In genomic region chr16:89764711-89765201, GRCh38 we compare ENCODE assay signal across 1 cellular context.
TF ChIP-seq lines count a peak whose summit lies in the region.

No MANE protein-coding gene starts in this region.

TF ChIP-seq in GM12878, 131 proteins besides CTCF, POLR2A, EP300 and RAD21 (continued from another document and continues in another):
- TF ChIP-seq CUX1 (IDR thresholded peaks at IDR 0.05; ENCODE audit: insufficient replicate concordance, low read depth, low read length), result no peak
- no peak for TF ChIP-seq RFX5 (IDR thresholded peaks at IDR 0.05; ENCODE audit: low read depth, low read length)
- TF ChIP-seq MEF2A (IDR thresholded peaks at IDR 0.05; ENCODE audit: insufficient read depth, low read depth, low read length), result peak; percentile 66; the same call in 1 of the 2 replicates
- no peak for TF ChIP-seq TCF7 (IDR thresholded peaks at IDR 0.05; ENCODE audit: borderline replicate concordance)
- TF ChIP-seq, protein P1, sequence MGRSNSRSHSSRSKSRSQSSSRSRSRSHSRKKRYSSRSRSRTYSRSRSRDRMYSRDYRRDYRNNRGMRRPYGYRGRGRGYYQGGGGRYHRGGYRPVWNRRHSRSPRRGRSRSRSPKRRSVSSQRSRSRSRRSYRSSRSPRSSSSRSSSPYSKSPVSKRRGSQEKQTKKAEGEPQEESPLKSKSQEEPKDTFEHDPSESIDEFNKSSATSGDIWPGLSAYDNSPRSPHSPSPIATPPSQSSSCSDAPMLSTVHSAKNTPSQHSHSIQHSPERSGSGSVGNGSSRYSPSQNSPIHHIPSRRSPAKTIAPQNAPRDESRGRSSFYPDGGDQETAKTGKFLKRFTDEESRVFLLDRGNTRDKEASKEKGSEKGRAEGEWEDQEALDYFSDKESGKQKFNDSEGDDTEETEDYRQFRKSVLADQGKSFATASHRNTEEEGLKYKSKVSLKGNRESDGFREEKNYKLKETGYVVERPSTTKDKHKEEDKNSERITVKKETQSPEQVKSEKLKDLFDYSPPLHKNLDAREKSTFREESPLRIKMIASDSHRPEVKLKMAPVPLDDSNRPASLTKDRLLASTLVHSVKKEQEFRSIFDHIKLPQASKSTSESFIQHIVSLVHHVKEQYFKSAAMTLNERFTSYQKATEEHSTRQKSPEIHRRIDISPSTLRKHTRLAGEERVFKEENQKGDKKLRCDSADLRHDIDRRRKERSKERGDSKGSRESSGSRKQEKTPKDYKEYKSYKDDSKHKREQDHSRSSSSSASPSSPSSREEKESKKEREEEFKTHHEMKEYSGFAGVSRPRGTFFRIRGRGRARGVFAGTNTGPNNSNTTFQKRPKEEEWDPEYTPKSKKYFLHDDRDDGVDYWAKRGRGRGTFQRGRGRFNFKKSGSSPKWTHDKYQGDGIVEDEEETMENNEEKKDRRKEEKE (IDR thresholded peaks at IDR 0.05), result no peak
- TF ChIP-seq ZSCAN29 (IDR thresholded peaks at IDR 0.05), result no peak
- peak; percentile 77; the same call in 1 of the 2 replicates for TF ChIP-seq MYB (IDR thresholded peaks at IDR 0.05; ENCODE audit: borderline replicate concordance, low read depth, low read length)
- TF ChIP-seq BCL3 (IDR thresholded peaks at IDR 0.05; ENCODE audit: borderline replicate concordance, insufficient read depth, low read depth, low read length, poor library complexity, severe bottlenecking), result peak; percentile 79
- TF ChIP-seq SREBF2 (IDR thresholded peaks at IDR 0.05; ENCODE audit: low read length), result no peak
- TF ChIP-seq, protein P2, sequence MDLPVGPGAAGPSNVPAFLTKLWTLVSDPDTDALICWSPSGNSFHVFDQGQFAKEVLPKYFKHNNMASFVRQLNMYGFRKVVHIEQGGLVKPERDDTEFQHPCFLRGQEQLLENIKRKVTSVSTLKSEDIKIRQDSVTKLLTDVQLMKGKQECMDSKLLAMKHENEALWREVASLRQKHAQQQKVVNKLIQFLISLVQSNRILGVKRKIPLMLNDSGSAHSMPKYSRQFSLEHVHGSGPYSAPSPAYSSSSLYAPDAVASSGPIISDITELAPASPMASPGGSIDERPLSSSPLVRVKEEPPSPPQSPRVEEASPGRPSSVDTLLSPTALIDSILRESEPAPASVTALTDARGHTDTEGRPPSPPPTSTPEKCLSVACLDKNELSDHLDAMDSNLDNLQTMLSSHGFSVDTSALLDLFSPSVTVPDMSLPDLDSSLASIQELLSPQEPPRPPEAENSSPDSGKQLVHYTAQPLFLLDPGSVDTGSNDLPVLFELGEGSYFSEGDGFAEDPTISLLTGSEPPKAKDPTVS (IDR thresholded peaks at IDR 0.05; ENCODE audit: low read depth, low read length), result 0 out of 2 replicates have a peak, but pooled peaks have one; percentile 15
- peak; percentile 60 for TF ChIP-seq FOXM1 (IDR thresholded peaks at IDR 0.05; ENCODE audit: low read depth, low read length)
- peak; percentile 82 for TF ChIP-seq LARP7 (IDR thresholded peaks at IDR 0.05)
- TF ChIP-seq WRNIP1 (IDR thresholded peaks at IDR 0.05; ENCODE audit: borderline replicate concordance, low read depth, low read length), result 0 out of 2 replicates have a peak, but pooled peaks have one; percentile 45
- TF ChIP-seq MYC (IDR thresholded peaks at IDR 0.05; ENCODE audit: insufficient read depth, insufficient read length, insufficient replicate concordance, low read length, severe bottlenecking), result no peak
- TF ChIP-seq STAT3 (IDR thresholded peaks at IDR 0.05; ENCODE audit: low read depth, low read length), result no peak
- TF ChIP-seq SP1 (IDR thresholded peaks at IDR 0.05; ENCODE audit: low read depth, low read length), result peak; percentile 7
- peak; percentile 99 for TF ChIP-seq DPF2 (IDR thresholded peaks at IDR 0.05)
- peak; percentile 71; the same call in 1 of the 2 replicates for TF ChIP-seq TCF12 (IDR thresholded peaks at IDR 0.05; ENCODE audit: low read depth, low read length)
- TF ChIP-seq PBX3 (IDR thresholded peaks at IDR 0.05; ENCODE audit: insufficient replicate concordance, low read depth, low read length), result no peak
- TF ChIP-seq, protein P3, sequence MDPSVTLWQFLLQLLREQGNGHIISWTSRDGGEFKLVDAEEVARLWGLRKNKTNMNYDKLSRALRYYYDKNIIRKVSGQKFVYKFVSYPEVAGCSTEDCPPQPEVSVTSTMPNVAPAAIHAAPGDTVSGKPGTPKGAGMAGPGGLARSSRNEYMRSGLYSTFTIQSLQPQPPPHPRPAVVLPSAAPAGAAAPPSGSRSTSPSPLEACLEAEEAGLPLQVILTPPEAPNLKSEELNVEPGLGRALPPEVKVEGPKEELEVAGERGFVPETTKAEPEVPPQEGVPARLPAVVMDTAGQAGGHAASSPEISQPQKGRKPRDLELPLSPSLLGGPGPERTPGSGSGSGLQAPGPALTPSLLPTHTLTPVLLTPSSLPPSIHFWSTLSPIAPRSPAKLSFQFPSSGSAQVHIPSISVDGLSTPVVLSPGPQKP (IDR thresholded peaks at IDR 0.05; ENCODE audit: low read depth, low read length), result no peak
- TF ChIP-seq SUPT20H (IDR thresholded peaks at IDR 0.05; ENCODE audit: borderline replicate concordance, control insufficient read depth, low read depth, low read length), result no peak
- no peak for TF ChIP-seq KDM1A (IDR thresholded peaks at IDR 0.05; ENCODE audit: borderline replicate concordance)
- TF ChIP-seq YY1 (IDR thresholded peaks at IDR 0.05; ENCODE audit: low read depth, low read length), result peak; percentile 59; the same call in 1 of the 2 replicates
- TF ChIP-seq ZNF24 (IDR thresholded peaks at IDR 0.05), result peak; percentile 65; the same call in 1 of the 2 replicates
- no peak for TF ChIP-seq HDAC2 (IDR thresholded peaks at IDR 0.05)
- TF ChIP-seq MTA2 (IDR thresholded peaks at IDR 0.05; ENCODE audit: low read depth), result peak; percentile 81
- peak; percentile 77 to 98; a peak in 3 of 4 replicates for TF ChIP-seq CEBPB (IDR thresholded peaks at IDR 0.05; ENCODE audit: borderline replicate concordance in 1 of 2, low read depth in 2 of 2, low read length in 2 of 2)
- no peak for TF ChIP-seq SMAD5 (IDR thresholded peaks at IDR 0.05; ENCODE audit: low read depth)
- no peak for TF ChIP-seq IRF3 (IDR thresholded peaks at IDR 0.05)
- 0 out of 2 replicates have a peak, but pooled peaks have one; percentile 48 for TF ChIP-seq CREB1 (IDR thresholded peaks at IDR 0.05; ENCODE audit: low read depth)
- 0 out of 2 replicates have a peak, but pooled peaks have one; percentile 66 for TF ChIP-seq CHD2 (IDR thresholded peaks at IDR 0.05; ENCODE audit: borderline replicate concordance, low read depth, low read length)
- TF ChIP-seq PML (IDR thresholded peaks at IDR 0.05; ENCODE audit: low read length), result 0 out of 2 replicates have a peak, but pooled peaks have one; percentile 64
- peak in 1 of 2 experiments; percentile 85; a peak in 2 of 4 replicates for TF ChIP-seq ETV6 (conservative IDR thresholded peaks at IDR 0.05 in 1 of 2, IDR thresholded peaks at IDR 0.05 in 1 of 2; ENCODE audit: borderline replicate concordance in 1 of 2, low read depth in 1 of 2)
- TF ChIP-seq CBX5 (IDR thresholded peaks at IDR 0.05; ENCODE audit: low read depth), result 0 out of 2 replicates have a peak, but pooled peaks have one; percentile 35
- TF ChIP-seq BACH1 (IDR thresholded peaks at IDR 0.05; ENCODE audit: borderline replicate concordance), result peak; percentile 91; the same call in 1 of the 2 replicates
- TF ChIP-seq YBX1 (IDR thresholded peaks at IDR 0.05), result no peak
- TF ChIP-seq BCL11A (IDR thresholded peaks at IDR 0.05; ENCODE audit: low read depth, low read length), result peak; percentile 94
- peak; percentile 51 for TF ChIP-seq TAF1 (IDR thresholded peaks at IDR 0.05; ENCODE audit: borderline replicate concordance, low read depth, low read length)
- TF ChIP-seq BRCA1 (IDR thresholded peaks at IDR 0.05; ENCODE audit: low read depth, low read length), result no peak
- 0 out of 2 replicates have a peak, but pooled peaks have one; percentile 52 for TF ChIP-seq STAT1 (conservative IDR thresholded peaks at IDR 0.05)
- no peak for TF ChIP-seq NR2C2 (IDR thresholded peaks at IDR 0.05; ENCODE audit: borderline replicate concordance, control insufficient read depth, insufficient read length, low read depth)
- TF ChIP-seq ZNF207 (IDR thresholded peaks at IDR 0.05; ENCODE audit: borderline replicate concordance), result 0 out of 2 replicates have a peak, but pooled peaks have one; percentile 10
- TF ChIP-seq RUNX3 (IDR thresholded peaks at IDR 0.05; ENCODE audit: low read length), result peak; percentile 65
- TF ChIP-seq RELA (IDR thresholded peaks at IDR 0.05; ENCODE audit: borderline replicate concordance, partially characterized antibody), result no peak
- no peak; a peak in 1 of 3 replicates for TF ChIP-seq EGR1 (IDR thresholded peaks at IDR 0.05; ENCODE audit: borderline replicate concordance in 1 of 2, low read depth in 2 of 2, low read length in 2 of 2)
- TF ChIP-seq RCOR1 (conservative IDR thresholded peaks at IDR 0.05; ENCODE audit: low read depth, low read length), result 0 out of 2 replicates have a peak, but pooled peaks have one; percentile 87
- no peak; the same call in 1 of the 2 replicates for TF ChIP-seq ZBED1 (IDR thresholded peaks at IDR 0.05; ENCODE audit: borderline replicate concordance)
- TF ChIP-seq ZNF384 (IDR thresholded peaks at IDR 0.05; ENCODE audit: borderline replicate concordance, low read depth, low read length), result no peak
- TF ChIP-seq GABPA (IDR thresholded peaks at IDR 0.05; ENCODE audit: low read depth), result no peak
- TF ChIP-seq MAX (IDR thresholded peaks at IDR 0.05; ENCODE audit: low read depth, low read length), result no peak
- 0 out of 2 replicates have a peak, but pooled peaks have one; percentile 44 for TF ChIP-seq TCF3 (IDR thresholded peaks at IDR 0.05; ENCODE audit: borderline replicate concordance, insufficient read depth, low read depth, low read length)
- peak; percentile 53; the same call in 1 of the 2 replicates for TF ChIP-seq FOXK2 (IDR thresholded peaks at IDR 0.05)
- peak; percentile 100 for TF ChIP-seq SPI1 (IDR thresholded peaks at IDR 0.05; ENCODE audit: borderline replicate concordance, insufficient read depth, low read depth, low read length)
- TF ChIP-seq SRF (IDR thresholded peaks at IDR 0.05; ENCODE audit: low read depth in 2 of 2, low read length in 2 of 2), result peak in 1 of 2 experiments; percentile 77; a peak in 2 of 4 replicates
- TF ChIP-seq HDGF (IDR thresholded peaks at IDR 0.05), result peak; percentile 96
